Comparison of ENCODE assay signal across 10 cellular contexts in the genomic region with DNA sequence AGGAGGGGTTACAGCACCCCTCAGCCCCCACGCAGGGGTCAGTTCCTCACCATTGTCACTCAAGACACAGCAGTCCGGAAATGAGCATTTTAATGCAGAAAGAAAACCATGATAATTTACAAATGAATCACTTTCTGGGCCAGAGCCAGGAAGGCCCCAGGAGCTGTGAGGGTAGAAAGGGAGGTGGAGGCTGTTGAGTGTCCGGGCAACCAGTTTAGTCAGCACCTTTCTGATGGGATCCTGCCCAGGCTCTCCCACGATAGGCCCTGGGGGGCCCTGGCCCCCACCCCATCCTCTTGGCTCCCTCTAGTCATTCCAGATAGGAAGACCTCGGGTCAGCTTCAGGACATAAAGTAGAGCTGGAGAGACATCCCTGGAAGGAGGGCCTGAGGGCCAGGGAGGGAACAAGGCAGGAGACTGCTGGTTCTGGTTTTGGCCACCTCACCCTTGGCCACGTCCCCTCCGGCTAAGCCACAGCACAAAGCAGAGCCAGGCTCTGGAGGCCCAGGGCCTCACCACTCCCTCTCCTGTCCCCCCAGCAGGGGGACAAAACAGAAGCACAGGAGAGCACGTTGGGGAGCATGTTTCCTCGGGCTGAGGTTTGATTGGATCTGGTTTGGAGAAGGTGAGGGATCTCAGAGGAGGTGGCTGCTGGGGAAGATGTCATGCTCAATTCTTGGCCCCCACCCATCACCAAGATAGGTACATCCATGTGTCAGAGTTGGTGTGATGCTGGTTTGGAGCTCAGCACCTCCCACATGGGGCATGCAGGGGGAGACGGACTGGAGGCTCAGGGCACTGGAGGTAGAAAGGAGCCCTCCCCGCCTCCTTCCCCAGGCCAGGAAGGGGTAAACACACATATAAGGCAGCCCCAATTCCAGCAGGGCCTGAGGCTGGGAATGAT. TPM values are rescaled to one million over a fixed set of nuclear protein-coding genes. Genes with fewer than 3 reads are reported as not detected.
A peak's percentile ranks its signal among the peaks of the same experiment; 100 is the strongest.
DNase-seq lines count a peak whose midpoint lies in the region; ATAC-seq and TF ChIP-seq lines count a peak whose summit lies in the region.
"Had no signal": no experiment of that assay in that cellular context is flagged by ENCODE, and none has a peak within 500 bp of the region (broad histone marks: within the 10 kb centered on the region; RNA-seq: fewer than 3 reads in every experiment).

No MANE protein-coding gene starts in this region.

- no peaks in the 10 kb centered on the region for H3K27me3 ChIP-seq in stomach

- H3K27me3 Mint-ChIP-seq in WTC11 (ENCODE audit: low read depth) = no peaks in the 10 kb centered on the region; the same call in 1 of the 2 replicates
- H3K27me3 Mint-ChIP-seq: activated CD4-positive, alpha-beta memory T cell treated with anti-CD3 and anti-CD28 coated beads for 36 hours had no signal

- peak overlapping the region in 3 of 5 donors; percentile 42 to 79 (median 71) for H3K27ac ChIP-seq in stomach

- peaks cover 11% of the 10 kb centered on the region for H3K36me3 Mint-ChIP-seq in WTC11
- H3K36me3 Mint-ChIP-seq: activated CD4-positive, alpha-beta memory T cell treated with anti-CD3 and anti-CD28 coated beads for 36 hours had no signal

- H3K4me1 Mint-ChIP-seq in WTC11 = peaks cover 44% of the 10 kb centered on the region

- no peaks in the 10 kb centered on the region for H3K9me3 Mint-ChIP-seq in WTC11
- H3K9me3 Mint-ChIP-seq: activated CD4-positive, alpha-beta memory T cell treated with anti-CD3 and anti-CD28 coated beads for 36 hours had no signal

- 45 to 51% (median 50%) methylated on average over 10 to 11 of the region's 11 CpGs for WGBS in stomach, 5 donors

- TF ChIP-seq EP300 in stomach (IDR thresholded peaks at IDR 0.05) = no peak

- no peak for TF ChIP-seq POLR2A in stomach (IDR thresholded peaks at IDR 0.05)

- peaks cover under 1 to 29% (median 17%) of the 10 kb centered on the region in 4 donors for H3K36me3 ChIP-seq in stomach

- peaks cover 21 to 53% (median 39%) of the 10 kb centered on the region in 4 donors for H3K4me1 ChIP-seq in stomach

- TF ChIP-seq CTCF in HFF-Myc (IDR thresholded peaks at IDR 0.05; ENCODE audit: low read depth, low read length, missing control alignments) (peak; percentile 29), WTC11 (IDR thresholded peaks at IDR 0.05) (no peak), stomach (IDR thresholded peaks at IDR 0.05) (no peak)

- H3K9me3 ChIP-seq in stomach = no peaks in the 10 kb centered on the region

- intact Hi-C loops in stomach (cut with DNase I; ENCODE audit: low total_unique reads) = no loop called here

- no peak overlapping the region for H3K4me3 Mint-ChIP-seq in WTC11
- H3K4me3 Mint-ChIP-seq: activated CD4-positive, alpha-beta memory T cell treated with anti-CD3 and anti-CD28 coated beads for 36 hours had no signal

- CTCF ChIA-PET in WTC11 (lab: Charles Lee) = interaction anchor here (0.5 to 7.4 kb wide), 8 partner anchors 8 to 268 kb away, joined by 3 to 183 read pairs (median 4); no protein-coding TSS in a partner anchor

- POLR2A ChIA-PET in WTC11 (lab: Charles Lee) = no interaction called here

- DNase-seq in HFF-Myc (ENCODE audit: extremely low read depth, low read depth) (peak; percentile 75), WTC11 (ENCODE audit: low spot score) (no peak), foreskin melanocyte (peak; percentile 73), stomach (no peak), GOT3 (lab: John Stamatoyannopoulos, UW) (no peak), NCI-H1694 treated with DMSO at 0.1 percent for 48 hours (lab: John Stamatoyannopoulos, UW) (no peak)
- DNase-seq: activated CD4-positive, alpha-beta memory T cell treated with anti-CD3 and anti-CD28 coated beads for 36 hours; NCI-H510A had no signal

- no peak overlapping the region for H3K4me3 ChIP-seq in HFF-Myc (replicated peaks; ENCODE audit: low read depth, low read length)
- no peak overlapping the region for H3K4me3 ChIP-seq in stomach

- H3K27ac Mint-ChIP-seq in WTC11 = peak overlapping the region; percentile 78
- H3K27ac Mint-ChIP-seq: activated CD4-positive, alpha-beta memory T cell treated with anti-CD3 and anti-CD28 coated beads for 36 hours had no signal

- ATAC-seq in WTC11 = peak; percentile 3; the same call in 1 of the 2 replicates
- ATAC-seq in GM19324 (IDR thresholded peaks at IDR 0.05; ENCODE audit: low FRiP score, unreplicated experiment) = no peak
- no peak for ATAC-seq in GM19455 (IDR thresholded peaks at IDR 0.05; ENCODE audit: unreplicated experiment)

TF ChIP-seq in WTC11, 78 proteins besides CTCF, POLR2A, EP300 and RAD21:
- TF ChIP-seq ZNF416 (CRISPR knock-in tag; IDR thresholded peaks at IDR 0.05) = no peak
- no peak for TF ChIP-seq CDX4 (CRISPR knock-in tag; IDR thresholded peaks at IDR 0.05; ENCODE audit: borderline replicate concordance)
- no peak for TF ChIP-seq ARID4B (CRISPR knock-in tag; IDR thresholded peaks at IDR 0.05; ENCODE audit: borderline replicate concordance)
- TF ChIP-seq SOX15 (CRISPR knock-in tag; IDR thresholded peaks at IDR 0.05) = no peak
- no peak for TF ChIP-seq FOXP1 (CRISPR knock-in tag; IDR thresholded peaks at IDR 0.05; ENCODE audit: borderline replicate concordance)

RNA-seq across cellular contexts. Expression of gene ETNK2, which starts 20.6 kb away (rescaled TPM):
- 18.3 to 20.2 TPM (median 19.7 TPM) in 3 replicates for total RNA-seq in WTC11 (2021)
- total RNA-seq in stomach = 10 to 100 TPM in 1 of 5 donors, 1 to 10 TPM in 3, under 1 TPM in 1; 0.45 to 12.2 (median 6.6) TPM
- 1 to 10 TPM; 3.8 to 8.1 (median 7.8) TPM for polyA plus RNA-seq in stomach

RNA-seq across cellular contexts. Expression of gene REN, which starts 34.9 kb away (rescaled TPM):
- not detected in 3 replicates for total RNA-seq in WTC11 (2021)
- not detected for total RNA-seq in stomach
- polyA plus RNA-seq in stomach = under 1 TPM in 1 of 3 donors, not detected in 2; 0.08 TPM
- total RNA-seq: activated CD4-positive, alpha-beta memory T cell treated with anti-CD3 and anti-CD28 coated beads for 36 hours had no signal

RNA-seq across cellular contexts. Expression of gene SOX13, which starts 58.3 kb away (rescaled TPM):
- 139 to 171 TPM (median 148 TPM) in 3 replicates for total RNA-seq in WTC11 (2021)
- 10 to 100 TPM; 10.5 to 42.6 (median 11.9) TPM for total RNA-seq in stomach
- polyA plus RNA-seq in stomach = 1 to 10 TPM; 4.1 to 7.3 (median 7.2) TPM

Comparison
In these comparisons a context has a peak if more than half of its experiments do, and no peak if none do; other contexts are left out.
1. DNase-seq: peak in HFF-Myc (single experiment) and foreskin melanocyte (single experiment); none in WTC11 (single experiment), stomach (single experiment), GOT3 (single experiment) and NCI-H1694 treated with DMSO at 0.1 percent for 48 hours (single experiment).